In genomic region chr19:53431399-53432087, GRCh38 we compare ENCODE assay signal across 8 cellular contexts. TPM values are rescaled to one million over a fixed set of nuclear protein-coding genes. Genes with fewer than 3 reads are reported as not detected.
DNase-seq lines count a peak whose midpoint lies in the region; FAIRE-seq and TF ChIP-seq lines count a peak whose summit lies in the region.

TSS of gene ZNF761 (plus strand) at chr19:53431984. CDS start at chr19:53447269, 15,285 bp downstream.

- H3F3A ChIP-seq in MM.1S (ENCODE audit: insufficient read depth, low read length) = no peaks in the 10 kb centered on the region

- H3K4me1 ChIP-seq in HAP-1 (peaks cover 6% of the 10 kb centered on the region), MM.1S (ENCODE audit: low read length) (no peaks in the 10 kb centered on the region), neutrophil (ENCODE audit: control insufficient read depth in 1 of 2, insufficient read depth in 1 of 2, low read depth in 1 of 2, low read length in 1 of 2) (peaks cover 11 to 14% of the 10 kb centered on the region in 2 experiments)

- peak within 1 kb of the TSS; percentile 76 for H2AFZ ChIP-seq in MM.1S (ENCODE audit: low read length)

- in situ Hi-C loops in HAP-1 (cut with MboI; ENCODE audit: low sequenced_read_pairs) = no loop called here

- H3K4me3 ChIP-seq in HAP-1 (peak within 1 kb of the TSS; percentile 68), MM.1S (ENCODE audit: low read length) (peak within 1 kb of the TSS; percentile 83), neutrophil (ENCODE audit: low read depth in 1 of 2, low read length in 1 of 2) (peak within 1 kb of the TSS; percentile 70 to 84)

- H3K9me3 ChIP-seq in HAP-1 (no peaks in the 10 kb centered on the region), MM.1S (replicated peaks; ENCODE audit: insufficient read depth, low read length) (no peaks in the 10 kb centered on the region), neutrophil (no peaks in the 10 kb centered on the region)

- no peaks in the 10 kb centered on the region for H3K27me3 ChIP-seq in HAP-1 (ENCODE audit: low read depth)
- H3K27me3 ChIP-seq in MM.1S (replicated peaks; ENCODE audit: insufficient read depth, low read length) = no peaks in the 10 kb centered on the region
- H3K27me3 ChIP-seq in neutrophil = peaks cover 12% of the 10 kb centered on the region

- FAIRE-seq in frontal cortex (lab: Jason Lieb, UNC) = no peak

- peak within 1 kb of the TSS; percentile 52; the same call in 1 of the 2 replicates for H3K27ac ChIP-seq in MM.1S (ENCODE audit: low read length)
- peak within 1 kb of the TSS; percentile 47 for H3K27ac ChIP-seq in neutrophil

- peaks cover 5% of the 10 kb centered on the region; the same call in 1 of the 2 replicates for H3K79me2 ChIP-seq in MM.1S (ENCODE audit: low read length)

- peak within 1 kb of the TSS; percentile 86 for H3K4me2 ChIP-seq in MM.1S (ENCODE audit: low read depth, low read length)

- TF ChIP-seq CTCF in MM.1S (IDR thresholded peaks at IDR 0.05; ENCODE audit: low read length) (no peak), neutrophil (IDR thresholded peaks at IDR 0.05) (peak; percentile 74), subcutaneous adipose tissue (IDR thresholded peaks at IDR 0.05; ENCODE audit: low read depth) (no peak)

- no peaks in the 10 kb centered on the region for H3K9me2 ChIP-seq in MM.1S (replicated peaks; ENCODE audit: insufficient read depth, low read length)

- H3K36me3 ChIP-seq in HAP-1 (replicated peaks) (peaks cover 22% of the 10 kb centered on the region), MM.1S (replicated peaks; ENCODE audit: insufficient read depth, low read length) (peaks cover 14% of the 10 kb centered on the region; the same call in 1 of the 2 replicates), neutrophil (no peaks in the 10 kb centered on the region)

- H3K9ac ChIP-seq in MM.1S (ENCODE audit: low read length) = peak within 1 kb of the TSS; percentile 76

- DNase-seq in GM03348 (ENCODE audit: low spot score) (peak; percentile 97), HAP-1 (ENCODE audit: low spot score in 2 of 2) (peak; percentile 82 to 96), MM.1S (peak; percentile 93), SHP77 treated with DMSO at 0.1 percent for 48 hours (lab: John Stamatoyannopoulos, UW) (peak; percentile 85), frontal cortex (ENCODE audit: low spot score in 2 of 2) (peak; percentile 74 to 87)
- DNase-seq in activated naive CD4-positive, alpha-beta T cell (lab: John Stamatoyannopoulos, UW) = peak; percentile 91 to 99 (median 98)

- no peaks in the 10 kb centered on the region for H4K20me1 ChIP-seq in MM.1S (ENCODE audit: insufficient read depth, low read length)

RNA-seq across cellular contexts. Expression of gene ZNF761, which starts in this region (rescaled TPM):
- total RNA-seq in frontal cortex (18.8 TPM), subcutaneous adipose tissue (10 to 100 TPM; 13.8 to 16.1 (median 15.2) TPM)

Comparison
In these comparisons a context has a peak if more than half of its experiments do, and no peak if none do; other contexts are left out.
1. Peak in every context shown above with its lines: DNase-seq, H3K4me3 ChIP-seq and H3K27ac ChIP-seq.